ENCODE assay signal across 25 cellular contexts in the genomic region with DNA sequence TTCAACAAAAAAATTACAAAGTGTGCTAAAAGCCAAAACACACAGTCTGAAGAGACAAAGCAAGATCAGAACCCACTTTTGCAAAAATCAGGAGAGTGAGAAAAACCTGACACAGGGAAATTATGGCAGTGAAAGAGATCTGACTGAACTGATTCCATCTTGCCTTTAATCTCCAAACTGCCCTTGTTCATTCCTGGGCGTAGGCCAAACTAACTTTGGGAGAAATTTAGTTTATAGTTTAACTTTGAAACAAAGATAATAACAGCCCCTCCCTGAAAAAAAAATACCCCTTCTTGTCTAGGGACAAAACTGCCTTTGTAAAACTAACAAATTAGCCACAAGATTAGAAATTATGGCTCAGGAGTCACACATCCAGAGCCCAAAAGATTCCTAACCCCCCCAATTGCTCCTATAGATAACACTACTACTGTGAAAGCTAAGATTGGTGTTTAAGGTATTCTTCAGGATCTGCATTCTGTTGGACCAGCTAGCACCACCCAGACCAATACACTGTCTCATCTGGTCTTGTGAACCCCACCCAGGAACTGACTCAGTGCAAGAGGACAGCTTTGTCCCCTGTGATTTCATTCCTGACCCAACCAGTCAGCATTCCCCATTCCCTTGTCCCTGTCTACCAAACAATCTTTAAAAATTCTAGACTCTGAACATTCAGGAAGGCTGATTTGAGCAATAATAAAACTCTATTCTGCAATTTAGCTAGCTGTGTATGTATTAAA.
DNase-seq lines count a peak whose midpoint lies in the region; ATAC-seq, FAIRE-seq and TF ChIP-seq lines count a peak whose summit lies in the region.
"Had no signal": no experiment of that assay in that cellular context is flagged by ENCODE, and none has a peak within 500 bp of the region (broad histone marks: within the 10 kb centered on the region; RNA-seq: fewer than 3 reads in every experiment).

No MANE protein-coding gene starts in this region.

- H3K79me2 ChIP-seq in ACC112 (ENCODE audit: control insufficient read depth, insufficient read depth, low read length, unreplicated experiment) (no peaks in the 10 kb centered on the region), HCT116 (ENCODE audit: insufficient read depth, low read length) (no peaks in the 10 kb centered on the region), keratinocyte (ENCODE audit: control insufficient read depth, insufficient read depth, low read length) (no peaks in the 10 kb centered on the region)

- no peak for TF ChIP-seq CTCF in HCT116 (IDR thresholded peaks at IDR 0.05 in 2 of 3, conservative IDR thresholded peaks at IDR 0.05 in 1 of 3; ENCODE audit: borderline replicate concordance in 1 of 3, insufficient read depth in 1 of 3, low read depth in 2 of 3, low read length in 2 of 3)
- TF ChIP-seq CTCF in brain microvascular endothelial cell (IDR thresholded peaks at IDR 0.05; ENCODE audit: low read depth, low read length, missing control alignments): no peak
- no peak for TF ChIP-seq CTCF in keratinocyte (optimal IDR thresholded peaks at IDR 0.05 in 1 of 3, IDR thresholded peaks at IDR 0.05 in 1 of 3, conservative IDR thresholded peaks at IDR 0.05 in 1 of 3; ENCODE audit: extremely low read depth in 1 of 3, insufficient read depth in 2 of 3, low read length in 3 of 3)

- no peaks in the 10 kb centered on the region for H3K9me1 ChIP-seq in keratinocyte (ENCODE audit: control insufficient read depth, extremely low read depth, insufficient read depth, low read length)

- peak overlapping the region; percentile 13 for H2AFZ ChIP-seq in ACC112 (ENCODE audit: low read length, unreplicated experiment)
- peak overlapping the region; percentile 41 for H2AFZ ChIP-seq in HCT116 (ENCODE audit: low read depth, low read length, poor library complexity, severe bottlenecking)
- no peak overlapping the region for H2AFZ ChIP-seq in keratinocyte (ENCODE audit: control insufficient read depth, low read length)

- H4K20me1 ChIP-seq in HCT116 (ENCODE audit: insufficient read depth) (no peaks in the 10 kb centered on the region), keratinocyte (ENCODE audit: control insufficient read depth, extremely low read depth, insufficient read depth, low read length) (no peaks in the 10 kb centered on the region)

- H3K27me3 Mint-ChIP-seq in activated T-helper 2 cell treated with anti-CD3 and anti-CD28 coated beads, Interferon-gamma antibody, Interleukin-2, Interleukin-4, amounts not matched to agents 10 μg/mL and 5 μg/mL and 100 μg/mL, durations not matched to agents 14 hours and 24 hours and 36 hours (ENCODE audit: low read depth): peaks cover 17% of the 10 kb centered on the region
- H3K27me3 Mint-ChIP-seq in activated CD8-positive, alpha-beta T cell treated with anti-CD3 and anti-CD28 coated beads, Interleukin-2, amount 10 ng/mL, durations not matched to agents 7 days and 5 days (ENCODE audit: low read depth): peaks cover 8% of the 10 kb centered on the region

- H3K9ac ChIP-seq in HCT116 (ENCODE audit: low read length) (no peak overlapping the region), keratinocyte (ENCODE audit: control insufficient read depth, extremely low read depth, insufficient read depth, low read length) (no peak overlapping the region)

- POLR2A ChIA-PET in HCT116 (lab: Charles Lee): interaction anchor here (0.7 kb wide), 1 partner anchor 755 kb away, joined by 3 read pairs; no protein-coding TSS in a partner anchor
- POLR2A ChIA-PET in activated CD8-positive, alpha-beta T cell treated with anti-CD3 and anti-CD28 coated beads, Interleukin-2, amount 10 ng/mL, durations not matched to agents 7 days and 5 days (lab: Charles Lee): no interaction called here

- TF ChIP-seq RAD21 in HCT116 (IDR thresholded peaks at IDR 0.05; ENCODE audit: low read depth): no peak

- BruUV-seq in HCT116 (replicated peaks; lab: Mats Ljungman, UMichigan): no TSS peak

- peak; percentile 52 for FAIRE-seq in keratinocyte (lab: Jason Lieb, UNC)
- FAIRE-seq: A549, islet of Langerhans had no signal

- TF ChIP-seq POLR2A in HCT116 (IDR thresholded peaks at IDR 0.05; ENCODE audit: borderline replicate concordance, extremely low read depth, insufficient read depth, insufficient read length): no peak

- in situ Hi-C loops in brain microvascular endothelial cell (cut with HindIII; ENCODE audit: low pct_ligation_motif_present, low sequenced_read_pairs): no loop called here

- H3K36me3 Mint-ChIP-seq in activated T-helper 2 cell treated with anti-CD3 and anti-CD28 coated beads, Interferon-gamma antibody, Interleukin-2, Interleukin-4, amounts not matched to agents 10 μg/mL and 5 μg/mL and 100 μg/mL, durations not matched to agents 14 hours and 24 hours and 36 hours (ENCODE audit: low read depth): no peaks in the 10 kb centered on the region
- no peaks in the 10 kb centered on the region for H3K36me3 Mint-ChIP-seq in activated CD8-positive, alpha-beta T cell treated with anti-CD3 and anti-CD28 coated beads, Interleukin-2, amount 10 ng/mL, durations not matched to agents 7 days and 5 days (ENCODE audit: low read depth)
- H3K36me3 Mint-ChIP-seq: activated naive CD8-positive, alpha-beta T cell treated with anti-CD3 and anti-CD28 coated beads, Interleukin-2, amount 10 ng/mL, durations not matched to agents 7 days and 5 days; CD4-positive, CD25-positive, alpha-beta regulatory T cell had no signal

- intact Hi-C loops in HCT116 (cut with micrococcal nuclease): no loop called here
- intact Hi-C loops in activated T-helper 2 cell treated with anti-CD3 and anti-CD28 coated beads, Interferon-gamma antibody, Interleukin-2, Interleukin-4, amounts not matched to agents 10 μg/mL and 5 μg/mL and 100 μg/mL, durations not matched to agents 14 hours and 24 hours and 36 hours (cut with micrococcal nuclease): no loop called here

- CTCF ChIA-PET in HCT116 (lab: Charles Lee): no interaction called here
- CTCF ChIA-PET in activated CD8-positive, alpha-beta T cell treated with anti-CD3 and anti-CD28 coated beads, Interleukin-2, amount 10 ng/mL, durations not matched to agents 7 days and 5 days (lab: Charles Lee): no interaction called here

- H3K9me3 ChIP-seq in HCT116 (ENCODE audit: control insufficient read depth in 1 of 2, insufficient read depth in 1 of 2, low read depth in 1 of 2, low read length in 2 of 2) (no peaks in the 10 kb centered on the region), keratinocyte (ENCODE audit: control insufficient read depth, low read depth, low read length) (no peaks in the 10 kb centered on the region)
- H3K9me3 ChIP-seq: A549, breast epithelium, HAP-1, psoas muscle had no signal

- H3K4me3 ChIP-seq in ACC112 (ENCODE audit: low read depth, low read length) (no peak overlapping the region), HCT116 (replicated peaks in 1 of 2; ENCODE audit: low read depth in 1 of 2, low read length in 2 of 2) (no peak overlapping the region), brain microvascular endothelial cell (ENCODE audit: low read depth, low read length) (no peak overlapping the region), keratinocyte (ENCODE audit: control insufficient read depth in 2 of 3, extremely low read depth in 1 of 3, insufficient read depth in 2 of 3, low read depth in 1 of 3, low read length in 3 of 3) (no peak overlapping the region)
- H3K4me3 ChIP-seq: A549, breast epithelium, dorsolateral prefrontal cortex, HAP-1, heart left ventricle, psoas muscle, smooth muscle cell had no signal

- no peaks in the 10 kb centered on the region for H3K4me1 Mint-ChIP-seq in activated T-helper 2 cell treated with anti-CD3 and anti-CD28 coated beads, Interferon-gamma antibody, Interleukin-2, Interleukin-4, amounts not matched to agents 10 μg/mL and 5 μg/mL and 100 μg/mL, durations not matched to agents 14 hours and 24 hours and 36 hours (ENCODE audit: low read depth)
- no peaks in the 10 kb centered on the region for H3K4me1 Mint-ChIP-seq in activated CD8-positive, alpha-beta T cell treated with anti-CD3 and anti-CD28 coated beads, Interleukin-2, amount 10 ng/mL, durations not matched to agents 7 days and 5 days (ENCODE audit: low read depth)
- H3K4me1 Mint-ChIP-seq: activated naive CD8-positive, alpha-beta T cell treated with anti-CD3 and anti-CD28 coated beads, Interleukin-2, amount 10 ng/mL, durations not matched to agents 7 days and 5 days; CD4-positive, CD25-positive, alpha-beta regulatory T cell had no signal

- DNase-seq in HCT116 (ENCODE audit: low read depth, low spot score) (no peak), brain microvascular endothelial cell (peak; percentile 25), keratinocyte (ENCODE audit: low read depth, low spot score) (peak; percentile 13), iPS-NIHi7 (ENCODE audit: extremely low spot score) (no peak)
- no peak for DNase-seq in activated T-helper 2 cell treated with anti-CD3 and anti-CD28 coated beads, Interferon-gamma antibody, Interleukin-2, Interleukin-4, amounts not matched to agents 10 μg/mL and 5 μg/mL and 100 μg/mL, durations not matched to agents 14 hours and 24 hours and 36 hours (ENCODE audit: low spot score)
- DNase-seq in activated CD8-positive, alpha-beta T cell treated with anti-CD3 and anti-CD28 coated beads, Interleukin-2, amount 10 ng/mL, durations not matched to agents 7 days and 5 days: no peak
- DNase-seq: activated CD4-positive, CD25-positive, alpha-beta regulatory T cell; activated CD8-positive, alpha-beta memory T cell treated with anti-CD3 and anti-CD28 coated beads for 24 hours; activated naive CD8-positive, alpha-beta T cell treated with anti-CD3 and anti-CD28 coated beads, Interleukin-2, amount 10 ng/mL, durations not matched to agents 7 days and 5 days; CD4-positive, CD25-positive, alpha-beta regulatory T cell; DMS53; dorsolateral prefrontal cortex; heart left ventricle; NCI-H1105; NCI-H2107; NCI-H524 treated with DMSO at 0.1 percent for 48 hours; psoas muscle had no signal

- H3K27ac ChIP-seq in ACC112 (ENCODE audit: low read depth, low read length) (peak overlapping the region; percentile 67), HCT116 (ENCODE audit: low read depth, low read length) (no peak overlapping the region), brain microvascular endothelial cell (no peak overlapping the region), keratinocyte (ENCODE audit: control insufficient read depth, insufficient read depth, low read length) (no peak overlapping the region)
- H3K27ac ChIP-seq: breast epithelium, dorsolateral prefrontal cortex, heart left ventricle, psoas muscle had no signal

- H3K36me3 ChIP-seq in ACC112 (ENCODE audit: insufficient read depth, low read length) (no peaks in the 10 kb centered on the region), HCT116 (ENCODE audit: control insufficient read depth in 1 of 2, insufficient read depth in 2 of 2, low read length in 2 of 2) (no peaks in the 10 kb centered on the region), brain microvascular endothelial cell (replicated peaks) (no peaks in the 10 kb centered on the region), keratinocyte (ENCODE audit: control insufficient read depth in 2 of 2, extremely low read depth in 1 of 2, insufficient read depth in 2 of 2, low read length in 2 of 2) (no peaks in the 10 kb centered on the region)
- H3K36me3 ChIP-seq: breast epithelium, HAP-1, heart left ventricle had no signal

- no peaks in the 10 kb centered on the region for H3K9me3 Mint-ChIP-seq in activated T-helper 2 cell treated with anti-CD3 and anti-CD28 coated beads, Interferon-gamma antibody, Interleukin-2, Interleukin-4, amounts not matched to agents 10 μg/mL and 5 μg/mL and 100 μg/mL, durations not matched to agents 14 hours and 24 hours and 36 hours
- H3K9me3 Mint-ChIP-seq in activated CD8-positive, alpha-beta T cell treated with anti-CD3 and anti-CD28 coated beads, Interleukin-2, amount 10 ng/mL, durations not matched to agents 7 days and 5 days (ENCODE audit: insufficient read depth): no peaks in the 10 kb centered on the region
- H3K9me3 Mint-ChIP-seq: activated naive CD8-positive, alpha-beta T cell treated with anti-CD3 and anti-CD28 coated beads, Interleukin-2, amount 10 ng/mL, durations not matched to agents 7 days and 5 days; nephron had no signal

- no peaks in the 10 kb centered on the region; the same call in 1 of the 2 replicates for H3K9me2 ChIP-seq in HCT116 (ENCODE audit: insufficient read depth)

- H3K4me1 ChIP-seq in ACC112 (ENCODE audit: control insufficient read depth, insufficient read depth, low read length, unreplicated experiment): peaks cover 21% of the 10 kb centered on the region
- H3K4me1 ChIP-seq in HCT116 (ENCODE audit: control insufficient read depth in 1 of 2, insufficient read depth in 2 of 2, low read length in 2 of 2): peaks cover 0 to 18% of the 10 kb centered on the region in 2 experiments; a peak in 2 of 4 replicates
- H3K4me1 ChIP-seq in keratinocyte (ENCODE audit: control insufficient read depth, extremely low read depth, insufficient read depth, low read length): peaks cover 9% of the 10 kb centered on the region
- H3K4me1 ChIP-seq: breast epithelium, HAP-1, heart left ventricle, psoas muscle had no signal

- H3K27me3 ChIP-seq in ACC112 (ENCODE audit: insufficient read depth, low read length) (no peaks in the 10 kb centered on the region), HCT116 (ENCODE audit: insufficient read depth, low read length) (no peaks in the 10 kb centered on the region), brain microvascular endothelial cell (replicated peaks) (no peaks in the 10 kb centered on the region), keratinocyte (ENCODE audit: control insufficient read depth, extremely low read depth, insufficient read depth, low read length) (no peaks in the 10 kb centered on the region)
- H3K27me3 ChIP-seq: breast epithelium, dorsolateral prefrontal cortex, heart left ventricle had no signal

- dilution Hi-C loops in keratinocyte (cut with MboI; ENCODE audit: extremely low pct_ligation_motif_present, low sequenced_read_pairs): no loop called here

- peak overlapping the region; percentile 37 for H3K4me2 ChIP-seq in HCT116 (ENCODE audit: low read length)
- H3K4me2 ChIP-seq in keratinocyte (ENCODE audit: control insufficient read depth, extremely low read depth, insufficient read depth, low read depth, low read length): no peak overlapping the region
- H3K4me2 ChIP-seq: A549, smooth muscle cell had no signal

- H3K4me3 Mint-ChIP-seq in activated T-helper 2 cell treated with anti-CD3 and anti-CD28 coated beads, Interferon-gamma antibody, Interleukin-2, Interleukin-4, amounts not matched to agents 10 μg/mL and 5 μg/mL and 100 μg/mL, durations not matched to agents 14 hours and 24 hours and 36 hours (ENCODE audit: low read depth): no peak overlapping the region
- no peak overlapping the region for H3K4me3 Mint-ChIP-seq in activated CD8-positive, alpha-beta T cell treated with anti-CD3 and anti-CD28 coated beads, Interleukin-2, amount 10 ng/mL, durations not matched to agents 7 days and 5 days
- H3K4me3 Mint-ChIP-seq: activated naive CD8-positive, alpha-beta T cell treated with anti-CD3 and anti-CD28 coated beads, Interleukin-2, amount 10 ng/mL, durations not matched to agents 7 days and 5 days; CD4-positive, CD25-positive, alpha-beta regulatory T cell; nephron had no signal

- RAD21 ChIA-PET in HCT116 (lab: Charles Lee; ENCODE audit: low non-redundant PET in 1 of 2, low total read pairs in 2 of 2, uncharacterized antibody in 2 of 2, unreplicated experiment in 2 of 2): no interaction called here

- no peak overlapping the region for H3K27ac Mint-ChIP-seq in activated T-helper 2 cell treated with anti-CD3 and anti-CD28 coated beads, Interferon-gamma antibody, Interleukin-2, Interleukin-4, amounts not matched to agents 10 μg/mL and 5 μg/mL and 100 μg/mL, durations not matched to agents 14 hours and 24 hours and 36 hours
- no peak overlapping the region for H3K27ac Mint-ChIP-seq in activated CD8-positive, alpha-beta T cell treated with anti-CD3 and anti-CD28 coated beads, Interleukin-2, amount 10 ng/mL, durations not matched to agents 7 days and 5 days
- H3K27ac Mint-ChIP-seq: activated naive CD8-positive, alpha-beta T cell treated with anti-CD3 and anti-CD28 coated beads, Interleukin-2, amount 10 ng/mL, durations not matched to agents 7 days and 5 days; CD4-positive, CD25-positive, alpha-beta regulatory T cell had no signal

- 0 out of 2 replicates have a peak, but pooled peaks have one; percentile 49 for ATAC-seq in HCT116
- ATAC-seq in HG03095 (IDR thresholded peaks at IDR 0.05; ENCODE audit: unreplicated experiment): no peak
- ATAC-seq in activated CD8-positive, alpha-beta T cell treated with anti-CD3 and anti-CD28 coated beads, Interleukin-2, amount 10 ng/mL, durations not matched to agents 7 days and 5 days: no peak
- ATAC-seq: A549, psoas muscle had no signal

Comparison
In these comparisons a context has a peak if more than half of its experiments do, and no peak if none do; other contexts are left out.
1. DNase-seq: peak in brain microvascular endothelial cell (single experiment) and keratinocyte (single experiment); none in HCT116 (single experiment), iPS-NIHi7 (single experiment), activated T-helper 2 cell treated with anti-CD3 and anti-CD28 coated beads, Interferon-gamma antibody, Interleukin-2, Interleukin-4, amounts not matched to agents 10 μg/mL and 5 μg/mL and 100 μg/mL, durations not matched to agents 14 hours and 24 hours and 36 hours (single experiment) and activated CD8-positive, alpha-beta T cell treated with anti-CD3 and anti-CD28 coated beads, Interleukin-2, amount 10 ng/mL, durations not matched to agents 7 days and 5 days (single experiment).